ENCODE assay signal across 8 cellular contexts in the genomic region with DNA sequence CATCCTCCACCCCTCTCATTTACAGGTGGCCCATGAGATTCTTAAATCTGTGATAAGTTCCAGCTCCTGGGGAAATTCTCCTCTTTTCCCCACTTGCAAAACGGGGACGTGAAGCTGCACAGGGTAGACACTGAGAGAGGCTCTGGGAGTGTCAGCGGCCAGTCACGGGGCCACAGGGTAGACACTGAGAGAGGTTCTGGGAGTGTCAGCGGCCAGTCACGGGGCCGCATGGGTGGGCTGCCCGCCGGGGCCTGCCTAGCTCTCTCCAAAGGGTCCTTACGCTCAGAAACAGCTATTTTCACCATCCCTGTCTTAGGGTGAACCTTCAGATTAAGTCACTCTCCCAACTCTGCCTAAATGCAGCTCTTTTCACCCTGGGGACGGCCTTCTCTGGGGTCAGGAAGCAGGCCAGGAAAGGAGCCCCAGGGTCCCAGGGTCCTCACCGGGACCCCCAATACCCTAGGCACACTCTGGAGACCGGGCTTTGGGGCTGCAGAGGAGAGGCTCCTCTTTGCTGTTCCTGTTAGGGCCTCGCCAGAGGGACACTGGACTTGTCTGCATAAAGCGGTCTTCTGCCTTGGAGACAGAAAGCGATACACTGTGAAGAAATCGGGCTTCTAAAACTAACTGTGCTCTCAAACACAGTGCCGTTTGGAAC. TPM values are rescaled to one million over a fixed set of nuclear protein-coding genes. Genes with fewer than 3 reads are reported as not detected.
DNase-seq lines count a peak whose midpoint lies in the region; ATAC-seq and TF ChIP-seq lines count a peak whose summit lies in the region.

No MANE protein-coding gene starts in this region.

- peak; percentile 17 for ATAC-seq in activated CD8-positive, alpha-beta T cell treated with anti-CD3 and anti-CD28 coated beads for 36 hours
- ATAC-seq in HG02588 (IDR thresholded peaks at IDR 0.05; ENCODE audit: unreplicated experiment), result no peak

- DNase-seq in activated CD4-positive, alpha-beta T cell treated with anti-CD3 and anti-CD28 coated beads, Interleukin-2, amount 10 ng/mL, durations not matched to agents 7 days and 5 days, result no peak
- no peak for DNase-seq in activated CD4-positive, alpha-beta T cell treated with anti-CD3 and anti-CD28 coated beads for 1 hour
- peak; percentile 59 for DNase-seq in activated CD8-positive, alpha-beta T cell treated with anti-CD3 and anti-CD28 coated beads for 36 hours
- DNase-seq in testis (peak; percentile 82), NCI-H1436 treated with DMSO at 0.1 percent for 48 hours (lab: John Stamatoyannopoulos, UW) (no peak), NCI-H2107 (lab: John Stamatoyannopoulos, UW) (no peak)

- H3K36me3 ChIP-seq in testis (ENCODE audit: low read depth, missing control alignments), result no peaks in the 10 kb centered on the region

- 34 to 45% methylated on average over 14 to 18 of the region's 18 CpGs for WGBS in testis, 2 donors

- H3K27me3 Mint-ChIP-seq in activated CD4-positive, alpha-beta T cell treated with anti-CD3 and anti-CD28 coated beads, Interleukin-2, amount 10 ng/mL, durations not matched to agents 7 days and 5 days, result no peaks in the 10 kb centered on the region
- no peaks in the 10 kb centered on the region for H3K27me3 Mint-ChIP-seq in activated CD8-positive, alpha-beta T cell treated with anti-CD3 and anti-CD28 coated beads for 36 hours

- no peaks in the 10 kb centered on the region for H3K9me3 Mint-ChIP-seq in activated CD4-positive, alpha-beta T cell treated with anti-CD3 and anti-CD28 coated beads, Interleukin-2, amount 10 ng/mL, durations not matched to agents 7 days and 5 days
- H3K9me3 Mint-ChIP-seq in activated CD8-positive, alpha-beta T cell treated with anti-CD3 and anti-CD28 coated beads for 36 hours, result no peaks in the 10 kb centered on the region

- TF ChIP-seq CTCF in activated CD8-positive, alpha-beta T cell treated with anti-CD3 and anti-CD28 coated beads for 36 hours (IDR thresholded peaks at IDR 0.05), result no peak
- no peak for TF ChIP-seq CTCF in testis (IDR thresholded peaks at IDR 0.05)

- H3K4me3 Mint-ChIP-seq in activated CD4-positive, alpha-beta T cell treated with anti-CD3 and anti-CD28 coated beads, Interleukin-2, amount 10 ng/mL, durations not matched to agents 7 days and 5 days, result peak overlapping the region; percentile 96
- peak overlapping the region; percentile 90 for H3K4me3 Mint-ChIP-seq in activated CD8-positive, alpha-beta T cell treated with anti-CD3 and anti-CD28 coated beads for 36 hours

- H3K27ac ChIP-seq in layer of hippocampus (ENCODE audit: low read depth, low read length) (peak overlapping the region; percentile 57), testis (peak overlapping the region; percentile 85 to 92)

- H3K27me3 ChIP-seq in layer of hippocampus (ENCODE audit: control insufficient read depth, insufficient read depth, low read length), result no peaks in the 10 kb centered on the region
- no peaks in the 10 kb centered on the region for H3K27me3 ChIP-seq in testis

- H3K4me1 Mint-ChIP-seq in activated CD4-positive, alpha-beta T cell treated with anti-CD3 and anti-CD28 coated beads, Interleukin-2, amount 10 ng/mL, durations not matched to agents 7 days and 5 days, result peaks cover 42% of the 10 kb centered on the region
- peaks cover 30% of the 10 kb centered on the region for H3K4me1 Mint-ChIP-seq in activated CD8-positive, alpha-beta T cell treated with anti-CD3 and anti-CD28 coated beads for 36 hours (ENCODE audit: low read depth)

- intact Hi-C loops in activated CD8-positive, alpha-beta T cell treated with anti-CD3 and anti-CD28 coated beads for 36 hours (cut with micrococcal nuclease), result loop anchor here (5.0 kb wide), 1 partner anchor 38 kb away; no protein-coding TSS in a partner anchor
- intact Hi-C loops in testis (cut with DNase I; ENCODE audit: low total_unique reads), result no loop called here

- POLR2A ChIA-PET in activated CD4-positive, alpha-beta T cell treated with anti-CD3 and anti-CD28 coated beads, Interleukin-2, amount 10 ng/mL, durations not matched to agents 7 days and 5 days (lab: Charles Lee), result interaction anchor here (0.6 to 4.6 kb wide), 3 partner anchors 13 to 37 kb away, joined by 5 to 24 read pairs (median 5); no protein-coding TSS in a partner anchor
- POLR2A ChIA-PET in activated CD8-positive, alpha-beta T cell treated with anti-CD3 and anti-CD28 coated beads for 36 hours (lab: Charles Lee), result interaction anchor here (1.2 to 14.2 kb wide), 7 partner anchors 8 to 149 kb away, joined by 3 to 310 read pairs (median 11); a partner anchor contains a TSS

- H3K36me3 Mint-ChIP-seq in activated CD4-positive, alpha-beta T cell treated with anti-CD3 and anti-CD28 coated beads, Interleukin-2, amount 10 ng/mL, durations not matched to agents 7 days and 5 days (ENCODE audit: low read depth), result peaks cover 61% of the 10 kb centered on the region
- peaks cover 52% of the 10 kb centered on the region for H3K36me3 Mint-ChIP-seq in activated CD8-positive, alpha-beta T cell treated with anti-CD3 and anti-CD28 coated beads for 36 hours (ENCODE audit: low read depth)

- H3K4me3 ChIP-seq in testis, result peak overlapping the region; percentile 62 to 72

- CTCF ChIA-PET in activated CD4-positive, alpha-beta T cell treated with anti-CD3 and anti-CD28 coated beads, Interleukin-2, amount 10 ng/mL, durations not matched to agents 7 days and 5 days (lab: Charles Lee), result interaction anchor here (1.2 to 9.8 kb wide), 4 partner anchors 9 to 23 kb away, joined by 3 to 74 read pairs (median 6); no protein-coding TSS in a partner anchor
- CTCF ChIA-PET in activated CD8-positive, alpha-beta T cell treated with anti-CD3 and anti-CD28 coated beads for 36 hours (lab: Charles Lee), result interaction anchor here (1.3 to 3.9 kb wide), 5 partner anchors 18 to 97 kb away, joined by 5 to 16 read pairs (median 8); no protein-coding TSS in a partner anchor

- peaks cover 34% of the 10 kb centered on the region for H3K4me1 ChIP-seq in testis

- H3K9me3 ChIP-seq in testis, result no peaks in the 10 kb centered on the region

- H3K27ac Mint-ChIP-seq in activated CD4-positive, alpha-beta T cell treated with anti-CD3 and anti-CD28 coated beads, Interleukin-2, amount 10 ng/mL, durations not matched to agents 7 days and 5 days, result peak overlapping the region; percentile 95
- H3K27ac Mint-ChIP-seq in activated CD8-positive, alpha-beta T cell treated with anti-CD3 and anti-CD28 coated beads for 36 hours, result peak overlapping the region; percentile 99

- no peak for TF ChIP-seq POLR2A in testis (IDR thresholded peaks at IDR 0.05)

RNA-seq across cellular contexts. Expression of a gene that starts 1.5 kb away (rescaled TPM):
- 100 to 1,000 TPM; 118 to 128 TPM for total RNA-seq in activated CD4-positive, alpha-beta T cell treated with anti-CD3 and anti-CD28 coated beads, Interleukin-2, amount 10 ng/mL, durations not matched to agents 7 days and 5 days
- total RNA-seq in activated CD8-positive, alpha-beta T cell treated with anti-CD3 and anti-CD28 coated beads for 36 hours, result 10 to 100 TPM; 36.2 to 39.8 TPM
- total RNA-seq in testis, result 10 to 100 TPM; 29.7 to 30.8 TPM
- 48.0 TPM for polyA plus RNA-seq in testis (ENCODE audit: insufficient read depth, low read depth, low replicate concordance)

RNA-seq across cellular contexts. Expression of a gene that starts 14.7 kb away (rescaled TPM):
- under 1 TPM in 1 of 2 experiments, not detected in 1; 0.21 TPM for total RNA-seq in activated CD4-positive, alpha-beta T cell treated with anti-CD3 and anti-CD28 coated beads, Interleukin-2, amount 10 ng/mL, durations not matched to agents 7 days and 5 days
- total RNA-seq in activated CD8-positive, alpha-beta T cell treated with anti-CD3 and anti-CD28 coated beads for 36 hours, result under 1 TPM in 1 of 2 experiments, not detected in 1; 0.11 TPM
- 10 to 100 TPM; 23.9 to 29.9 TPM for total RNA-seq in testis
- 8.6 TPM for polyA plus RNA-seq in testis (ENCODE audit: insufficient read depth, low read depth, low replicate concordance)

Comparison
In these comparisons a context has a peak if more than half of its experiments do, and no peak if none do; other contexts are left out.
1. DNase-seq: peak in activated CD8-positive, alpha-beta T cell treated with anti-CD3 and anti-CD28 coated beads for 36 hours (single experiment) and testis (single experiment); none in activated CD4-positive, alpha-beta T cell treated with anti-CD3 and anti-CD28 coated beads, Interleukin-2, amount 10 ng/mL, durations not matched to agents 7 days and 5 days (single experiment), activated CD4-positive, alpha-beta T cell treated with anti-CD3 and anti-CD28 coated beads for 1 hour (single experiment), NCI-H1436 treated with DMSO at 0.1 percent for 48 hours (single experiment) and NCI-H2107 (single experiment).
2. RNA of a gene that starts 14.7 kb away (total RNA-seq): 23.9 to 29.9 TPM in testis; 0.11 TPM in activated CD8-positive, alpha-beta T cell treated with anti-CD3 and anti-CD28 coated beads for 36 hours and 0.21 TPM in activated CD4-positive, alpha-beta T cell treated with anti-CD3 and anti-CD28 coated beads, Interleukin-2, amount 10 ng/mL, durations not matched to agents 7 days and 5 days; every median in the first group is over 10 times any median in the second.